12 cellular contexts compared by ENCODE assay signal in the genomic region with DNA sequence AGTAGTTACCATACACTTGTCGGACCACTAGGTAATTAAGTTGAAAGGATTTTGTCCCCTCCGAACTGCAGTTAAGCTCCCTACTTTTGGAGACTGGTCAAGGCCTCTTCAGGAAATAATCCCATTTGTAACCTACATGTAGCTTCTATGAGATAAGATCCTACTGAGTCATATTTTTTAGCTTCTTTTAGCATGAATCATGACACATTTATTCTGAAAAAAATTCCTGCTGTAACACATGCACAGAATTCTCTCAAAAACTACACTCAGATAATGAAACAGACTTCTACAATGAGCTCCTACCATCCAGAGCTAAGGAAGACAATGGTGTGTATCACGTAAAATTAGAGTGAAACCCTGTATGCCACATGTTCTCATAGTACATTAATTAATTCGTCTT.
A peak's percentile ranks its signal among the peaks of the same experiment; 100 is the strongest.
DNase-seq lines count a peak whose midpoint lies in the region; ATAC-seq, FAIRE-seq and TF ChIP-seq lines count a peak whose summit lies in the region.
"Had no signal": no experiment of that assay in that cellular context is flagged by ENCODE, and none has a peak within 500 bp of the region (broad histone marks: within the 10 kb centered on the region; RNA-seq: fewer than 3 reads in every experiment).

No MANE protein-coding gene starts in this region.

- no peaks in the 10 kb centered on the region for H3K36me3 ChIP-seq in kidney epithelial cell (ENCODE audit: control insufficient read depth, insufficient read depth, low read length)
- H3K36me3 ChIP-seq: HAP-1 had no signal

- TF ChIP-seq CTCF in astrocyte of the cerebellum (IDR thresholded peaks at IDR 0.05; ENCODE audit: low read depth, low read length, missing control alignments), result no peak
- TF ChIP-seq CTCF in kidney epithelial cell (IDR thresholded peaks at IDR 0.05; ENCODE audit: insufficient read depth, low read length, poor library complexity, severe bottlenecking), result no peak

- ATAC-seq in GM21786 (IDR thresholded peaks at IDR 0.05; ENCODE audit: unreplicated experiment) (no peak), GM18868 (IDR thresholded peaks at IDR 0.05; ENCODE audit: unreplicated experiment) (no peak), GM18519 (IDR thresholded peaks at IDR 0.05; ENCODE audit: low FRiP score, unreplicated experiment) (no peak), HG02870 (IDR thresholded peaks at IDR 0.05; ENCODE audit: unreplicated experiment) (no peak)

- peak; percentile 87 for FAIRE-seq in H54 (lab: Jason Lieb, UNC)

- no peak overlapping the region for H3K4me3 ChIP-seq in astrocyte of the cerebellum (ENCODE audit: low read depth, low read length)
- no peak overlapping the region for H3K4me3 ChIP-seq in kidney epithelial cell (ENCODE audit: low read depth, low read length)
- H3K4me3 ChIP-seq: HAP-1, thoracic aorta had no signal

- H3K27me3 ChIP-seq in kidney epithelial cell (ENCODE audit: control insufficient read depth, insufficient read depth, low read length), result no peaks in the 10 kb centered on the region

- TF ChIP-seq POLR2A in H54 (IDR thresholded peaks at IDR 0.05; ENCODE audit: low read depth, low read length), result no peak

- DNase-seq in AG08395 (ENCODE audit: low spot score) (peak; percentile 79), H54 (ENCODE audit: insufficient read length, low spot score) (peak; percentile 15), astrocyte of the cerebellum (ENCODE audit: low read depth) (peak; percentile 23), kidney epithelial cell (ENCODE audit: low read depth) (peak; percentile 64)
- DNase-seq: naive B cell, NCI-H2029 had no signal

- in situ Hi-C loops in astrocyte of the cerebellum (cut with HindIII; ENCODE audit: low sequenced_read_pairs), result no loop called here

Comparison
In these comparisons a context has a peak if more than half of its experiments do, and no peak if none do; other contexts are left out.
1. DNase-seq: peak in every context shown above with its lines; median percentile 79 in AG08395; 64 in kidney epithelial cell; 23 in astrocyte of the cerebellum; 15 in H54.